7 cellular contexts compared by ENCODE assay signal in genomic region chr10:70052462-70053211, GRCh38. TPM values are rescaled to one million over a fixed set of nuclear protein-coding genes. Genes with fewer than 3 reads are reported as not detected.
DNase-seq lines count a peak whose midpoint lies in the region; ATAC-seq lines count a peak whose summit lies in the region.

TSS of gene MACROH2A2 (plus strand) at chr10:70052846. CDS start at chr10:70075659, 22,813 bp downstream.

- H3K4me1 Mint-ChIP-seq in activated naive CD8-positive, alpha-beta T cell treated with anti-CD3 and anti-CD28 coated beads, Interleukin-2, amount 10 ng/mL, durations not matched to agents 7 days and 5 days, result peaks cover 10% of the 10 kb centered on the region

- H3K36me3 Mint-ChIP-seq in activated naive CD8-positive, alpha-beta T cell treated with anti-CD3 and anti-CD28 coated beads, Interleukin-2, amount 10 ng/mL, durations not matched to agents 7 days and 5 days, result no peaks in the 10 kb centered on the region

- POLR2A ChIA-PET in activated naive CD8-positive, alpha-beta T cell treated with anti-CD3 and anti-CD28 coated beads, Interleukin-2, amount 10 ng/mL, durations not matched to agents 7 days and 5 days (lab: Charles Lee), result no interaction called here

- H2AFZ ChIP-seq in neuron (ENCODE audit: low read depth, low read length), result peak within 1 kb of the TSS; percentile 87

- H3K4me1 ChIP-seq in neuron (ENCODE audit: insufficient read depth, low read length), result peaks cover 16% of the 10 kb centered on the region

- peak; percentile 60 for ATAC-seq in activated naive CD8-positive, alpha-beta T cell treated with anti-CD3 and anti-CD28 coated beads, Interleukin-2, amount 10 ng/mL, durations not matched to agents 7 days and 5 days (ENCODE audit: low read depth)
- ATAC-seq in HG03280 (IDR thresholded peaks at IDR 0.05; ENCODE audit: unreplicated experiment), result no peak

- peak within 1 kb of the TSS; percentile 89 for H3K4me3 Mint-ChIP-seq in activated naive CD8-positive, alpha-beta T cell treated with anti-CD3 and anti-CD28 coated beads, Interleukin-2, amount 10 ng/mL, durations not matched to agents 7 days and 5 days

- intact Hi-C loops in head of caudate nucleus (cut with DNase I), result no loop called here

- H3K27me3 Mint-ChIP-seq in activated naive CD8-positive, alpha-beta T cell treated with anti-CD3 and anti-CD28 coated beads, Interleukin-2, amount 10 ng/mL, durations not matched to agents 7 days and 5 days, result peaks cover 66% of the 10 kb centered on the region

- peaks cover 5% of the 10 kb centered on the region for H3K36me3 ChIP-seq in neuron (ENCODE audit: insufficient read depth, low read length)

- H3K4me3 ChIP-seq in neuron (ENCODE audit: low read length), result peak within 1 kb of the TSS; percentile 95

- no peaks in the 10 kb centered on the region for H3K9me3 ChIP-seq in neuron (ENCODE audit: low read length)

- H3K9me3 Mint-ChIP-seq in activated naive CD8-positive, alpha-beta T cell treated with anti-CD3 and anti-CD28 coated beads, Interleukin-2, amount 10 ng/mL, durations not matched to agents 7 days and 5 days, result no peaks in the 10 kb centered on the region

- H3K27ac Mint-ChIP-seq in activated naive CD8-positive, alpha-beta T cell treated with anti-CD3 and anti-CD28 coated beads, Interleukin-2, amount 10 ng/mL, durations not matched to agents 7 days and 5 days, result peak within 1 kb of the TSS; percentile 11

- no peaks in the 10 kb centered on the region for H3K27me3 ChIP-seq in neuron (ENCODE audit: insufficient read depth, low read length)

- DNase-seq in GM04504 (ENCODE audit: low read depth), result peak; percentile 27
- peak; percentile 40 to 49 for DNase-seq in NCI-H1930 (lab: John Stamatoyannopoulos, UW)
- peak; percentile 51 for DNase-seq in activated naive CD8-positive, alpha-beta T cell treated with anti-CD3 and anti-CD28 coated beads, Interleukin-2, amount 10 ng/mL, durations not matched to agents 7 days and 5 days
- DNase-seq in head of caudate nucleus, result peak; percentile 36 to 90 (median 74)
- no peak for DNase-seq in effector CD8-positive, alpha-beta T cell (lab: John Stamatoyannopoulos, UW)

RNA-seq across cellular contexts. Expression of gene MACROH2A2, which starts in this region (rescaled TPM):
- total RNA-seq in activated naive CD8-positive, alpha-beta T cell treated with anti-CD3 and anti-CD28 coated beads, Interleukin-2, amount 10 ng/mL, durations not matched to agents 7 days and 5 days, result 1 to 10 TPM; 9.3 to 9.6 TPM
